ENCODE assay signal across 8 cellular contexts in the genomic region with DNA sequence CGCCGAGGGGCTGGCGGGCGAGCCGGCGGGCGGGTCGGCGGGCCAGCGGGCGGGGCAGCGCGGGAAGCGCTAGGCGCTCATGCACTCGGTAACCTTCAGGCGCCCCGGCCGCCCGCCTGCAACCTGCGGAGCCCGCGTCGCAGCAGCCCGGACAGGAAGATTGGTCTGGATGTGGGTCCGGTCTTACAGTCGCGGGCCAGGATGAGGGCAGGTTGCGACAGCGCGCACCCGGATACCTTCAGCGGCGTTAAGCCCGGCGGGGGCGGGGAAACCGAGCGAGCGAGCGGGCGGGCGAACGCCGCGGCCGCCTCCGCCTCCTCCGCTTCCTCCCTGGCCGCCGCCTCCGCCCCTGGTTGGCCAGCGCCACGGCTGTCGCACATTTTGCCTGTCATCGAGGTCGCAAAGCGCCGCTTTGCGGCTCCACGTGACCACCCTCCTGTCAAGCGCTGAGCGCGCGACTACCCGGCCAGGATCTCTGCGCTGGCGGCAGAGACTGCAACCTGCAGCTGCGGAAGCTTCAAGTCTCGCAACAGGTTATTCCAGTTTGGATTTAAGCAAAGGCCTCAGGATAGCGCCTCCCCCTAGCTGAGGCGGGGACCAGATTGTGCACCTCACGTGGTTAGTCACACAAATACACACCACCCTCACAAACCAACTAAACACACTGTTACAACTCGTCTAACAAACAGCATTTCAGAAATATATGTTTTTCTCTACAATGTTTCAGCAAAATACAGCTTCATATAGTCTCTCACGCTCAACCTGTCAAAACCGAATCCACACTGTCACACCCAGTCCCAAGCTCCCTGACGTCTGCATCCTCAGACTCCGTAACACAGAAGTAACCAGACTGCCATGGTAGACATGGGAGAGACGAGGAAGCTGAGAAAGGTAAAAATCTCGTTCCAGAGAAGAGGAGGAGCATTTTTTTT. TPM values are rescaled to one million over a fixed set of nuclear protein-coding genes. Genes with fewer than 3 reads are reported as not detected.
DNase-seq lines count a peak whose midpoint lies in the region; TF ChIP-seq lines count a peak whose summit lies in the region.

TSS of gene FAF1 (minus strand) at position 355 of the 932 bp plus-strand sequence. CDS start 456 bp downstream, outside the sequence.

- H2BK20ac ChIP-seq in H9 (ENCODE audit: low read depth, low read length, poor library complexity, severe bottlenecking): no peak within 1 kb of the TSS

- peak within 1 kb of the TSS; percentile 5 for H3K18ac ChIP-seq in H9 (ENCODE audit: insufficient read length, low read depth, low read length)

- H3K9me3 ChIP-seq in H9 (ENCODE audit: control insufficient read depth, low read depth, low read length): no peaks in the 10 kb centered on the region
- H3K9me3 ChIP-seq in neuron (ENCODE audit: low read length): no peaks in the 10 kb centered on the region
- no peaks in the 10 kb centered on the region for H3K9me3 ChIP-seq in subcutaneous abdominal adipose tissue (ENCODE audit: control insufficient read depth in 5 of 5, low read length in 5 of 5)

- H3K79me2 ChIP-seq in H9 (ENCODE audit: insufficient read depth, low read length): peaks cover 9% of the 10 kb centered on the region; the same call in 1 of the 2 replicates

- peaks cover 11% of the 10 kb centered on the region for H3K23me2 ChIP-seq in H9 (ENCODE audit: insufficient read length, low read depth, low read length, poor library complexity, severe bottlenecking)

- no peak within 1 kb of the TSS for H2AK5ac ChIP-seq in H9 (ENCODE audit: insufficient read length, low read length)

- H3K56ac ChIP-seq in H9 (ENCODE audit: insufficient read length, low read depth, low read length): no peak within 1 kb of the TSS

- H3K4me3 Mint-ChIP-seq in H9: peak within 1 kb of the TSS; percentile 87 to 91

- no peak within 1 kb of the TSS for H2BK12ac ChIP-seq in H9 (ENCODE audit: insufficient read length, low read depth, low read length)

- peaks cover 12 to 14% of the 10 kb centered on the region in 2 experiments; a peak in 3 of 4 replicates for H3K4me1 Mint-ChIP-seq in H9

- H3K4me3 ChIP-seq in neuron (ENCODE audit: low read length): peak within 1 kb of the TSS; percentile 82
- peak within 1 kb of the TSS; percentile 77 to 97 (median 94) for H3K4me3 ChIP-seq in subcutaneous abdominal adipose tissue (ENCODE audit: low read depth in 1 of 5, low read length in 5 of 5)

- H3K4me1 ChIP-seq in H9 (ENCODE audit: insufficient read depth, low read length) (no peaks in the 10 kb centered on the region; the same call in 1 of the 2 replicates), neuron (ENCODE audit: insufficient read depth, low read length) (peaks cover 14% of the 10 kb centered on the region), subcutaneous abdominal adipose tissue (ENCODE audit: control insufficient read depth in 5 of 5, insufficient read depth in 5 of 5, low read length in 5 of 5) (peaks cover 0 to 17% (median 15%) of the 10 kb centered on the region in 5 donors)

- H3K23ac ChIP-seq in H9 (ENCODE audit: insufficient read length, low read depth, low read length): no peak within 1 kb of the TSS

- peak; percentile 96 for DNase-seq in GDM1 (lab: John Stamatoyannopoulos, UW)
- peak; percentile 98 for DNase-seq in H9
- peak; percentile 97 for DNase-seq in M059J (ENCODE audit: low read depth)
- peak; percentile 93 for DNase-seq in SIG-M5 treated with dmso at 0.1 percent for 504 hours (lab: John Stamatoyannopoulos, UW; ENCODE audit: unreplicated experiment)
- peak; percentile 88 to 97 (median 92) for DNase-seq in activated naive CD4-positive, alpha-beta T cell (lab: John Stamatoyannopoulos, UW)
- peak; percentile 96 for DNase-seq in foreskin melanocyte

- H3K4ac ChIP-seq in H9 (ENCODE audit: low read depth, low read length): no peak within 1 kb of the TSS

- peak within 1 kb of the TSS; percentile 92 for H2AFZ ChIP-seq in H9 (ENCODE audit: low read length)
- H2AFZ ChIP-seq in neuron (ENCODE audit: low read depth, low read length): peak within 1 kb of the TSS; percentile 81

- no peak within 1 kb of the TSS for H2BK120ac ChIP-seq in H9 (ENCODE audit: low read depth, low read length, poor library complexity, severe bottlenecking)

- peak within 1 kb of the TSS; percentile 99 for H3K4me2 ChIP-seq in H9 (ENCODE audit: insufficient read depth, insufficient read length, low read length)

- peaks cover 6% of the 10 kb centered on the region for H3K79me1 ChIP-seq in H9 (ENCODE audit: insufficient read depth, low read depth, low read length, poor library complexity, severe bottlenecking)

- peak within 1 kb of the TSS; percentile 70 to 91 (median 75); a peak in 6 of 7 replicates for H3K27ac Mint-ChIP-seq in H9

- no peak within 1 kb of the TSS for H3T11ph ChIP-seq in H9 (ENCODE audit: low read length)

- no peaks in the 10 kb centered on the region for H3K27me3 ChIP-seq in H9 (ENCODE audit: insufficient read depth, low read length)
- H3K27me3 ChIP-seq in neuron (ENCODE audit: insufficient read depth, low read length): peaks cover 2% of the 10 kb centered on the region
- no peaks in the 10 kb centered on the region for H3K27me3 ChIP-seq in subcutaneous abdominal adipose tissue (ENCODE audit: control insufficient read depth in 5 of 5, insufficient read depth in 4 of 5, low read length in 5 of 5)

- peak within 1 kb of the TSS; percentile 83; the same call in 1 of the 2 replicates for H3K14ac ChIP-seq in H9 (ENCODE audit: insufficient read depth, low read length)

- H4K91ac ChIP-seq in H9 (ENCODE audit: insufficient read length, low read depth, low read length): no peak within 1 kb of the TSS

- H3K36me3 ChIP-seq in neuron (ENCODE audit: insufficient read depth, low read length): no peaks in the 10 kb centered on the region
- no peaks in the 10 kb centered on the region for H3K36me3 ChIP-seq in subcutaneous abdominal adipose tissue (ENCODE audit: control insufficient read depth in 5 of 5, insufficient read depth in 5 of 5, low read length in 5 of 5)

- no CpG with 5 or more reads among the region's 80 CpGs for WGBS in H9 (ENCODE audit: extremely low coverage, insufficient read length, low lambda C conversion rate)

- H4K20me1 ChIP-seq in H9 (ENCODE audit: control insufficient read depth, insufficient read depth, insufficient read length): no peaks in the 10 kb centered on the region

- no peak within 1 kb of the TSS for H2BK5ac ChIP-seq in H9 (ENCODE audit: insufficient read length, low read length)

- no peaks in the 10 kb centered on the region for H3K36me3 Mint-ChIP-seq in H9 (ENCODE audit: insufficient read depth in 1 of 3, low read depth in 3 of 3)

- H2BK15ac ChIP-seq in H9 (ENCODE audit: low read depth, low read length): no peak within 1 kb of the TSS

- H4K5ac ChIP-seq in H9 (ENCODE audit: insufficient read length, low read depth, low read length): no peak within 1 kb of the TSS

- H3K9ac ChIP-seq in H9 (ENCODE audit: extremely low read depth, insufficient read length, low read length): peak within 1 kb of the TSS; percentile 81
- H3K9ac ChIP-seq in subcutaneous abdominal adipose tissue (ENCODE audit: low read length in 5 of 5): peak within 1 kb of the TSS; percentile 64 to 95 (median 93)

- H3K27me3 Mint-ChIP-seq in H9 (ENCODE audit: low read depth): peaks cover 18% of the 10 kb centered on the region

- H3K9me3 Mint-ChIP-seq in H9: no peaks in the 10 kb centered on the region; a peak in 1 of 5 replicates

- H3K27ac ChIP-seq in H9 (ENCODE audit: insufficient read length, low read depth, low read length): no peak within 1 kb of the TSS
- peak within 1 kb of the TSS; percentile 85 for H3K27ac ChIP-seq in subcutaneous abdominal adipose tissue (ENCODE audit: low read depth, low read length)

- TF ChIP-seq CTCF in H9 (conservative IDR thresholded peaks at IDR 0.05): peak; percentile 60

- H4K8ac ChIP-seq in H9 (replicated peaks; ENCODE audit: insufficient read length, low read depth, low read length): no peak within 1 kb of the TSS

RNA-seq across cellular contexts. Expression of gene FAF1, which starts in this region (rescaled TPM):
- total RNA-seq in H9 (2021): 58.5 and 60.8 TPM in 2 replicates
- total RNA-seq in M059J (2014; rRNA removed; shearing (Covaris generic)): 84.8 and 135 TPM in 2 replicates
